Comparison of ENCODE assay signal across 3 cellular contexts in genomic region chr9:136201174-136201573, GRCh38.
TF ChIP-seq lines count a peak whose summit lies in the region.

No MANE protein-coding gene starts in this region.

TF ChIP-seq in A549, 52 proteins besides CTCF, POLR2A, EP300 and RAD21:
- TF ChIP-seq JUN (IDR thresholded peaks at IDR 0.05), result no peak
- TF ChIP-seq, protein P1, sequence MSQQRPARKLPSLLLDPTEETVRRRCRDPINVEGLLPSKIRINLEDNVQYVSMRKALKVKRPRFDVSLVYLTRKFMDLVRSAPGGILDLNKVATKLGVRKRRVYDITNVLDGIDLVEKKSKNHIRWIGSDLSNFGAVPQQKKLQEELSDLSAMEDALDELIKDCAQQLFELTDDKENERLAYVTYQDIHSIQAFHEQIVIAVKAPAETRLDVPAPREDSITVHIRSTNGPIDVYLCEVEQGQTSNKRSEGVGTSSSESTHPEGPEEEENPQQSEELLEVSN (IDR thresholded peaks at IDR 0.05; ENCODE audit: borderline replicate concordance, low read depth), result 0 out of 2 replicates have a peak, but pooled peaks have one; percentile 32

TF ChIP-seq in GM23338, 12 proteins besides CTCF, POLR2A, EP300 and RAD21:
- TF ChIP-seq NANOG (IDR thresholded peaks at IDR 0.05; ENCODE audit: borderline replicate concordance) (no peak), EZH2 (IDR thresholded peaks at IDR 0.05; ENCODE audit: low read depth, unreplicated experiment) (peak; percentile 43)

TF ChIP-seq in K562, 482 proteins besides CTCF, POLR2A, EP300 and RAD21:
- TF ChIP-seq, protein P2, sequence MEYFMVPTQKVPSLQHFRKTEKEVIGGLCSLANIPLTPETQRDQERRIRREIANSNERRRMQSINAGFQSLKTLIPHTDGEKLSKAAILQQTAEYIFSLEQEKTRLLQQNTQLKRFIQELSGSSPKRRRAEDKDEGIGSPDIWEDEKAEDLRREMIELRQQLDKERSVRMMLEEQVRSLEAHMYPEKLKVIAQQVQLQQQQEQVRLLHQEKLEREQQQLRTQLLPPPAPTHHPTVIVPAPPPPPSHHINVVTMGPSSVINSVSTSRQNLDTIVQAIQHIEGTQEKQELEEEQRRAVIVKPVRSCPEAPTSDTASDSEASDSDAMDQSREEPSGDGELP (CRISPR knock-in tag; IDR thresholded peaks at IDR 0.05; ENCODE audit: borderline replicate concordance), result 0 out of 2 replicates have a peak, but pooled peaks have one; percentile 5
- no peak for TF ChIP-seq PHTF2 (CRISPR knock-in tag; IDR thresholded peaks at IDR 0.05)
